Comparison of ENCODE assay signal across 1 cellular context in the genomic region with DNA sequence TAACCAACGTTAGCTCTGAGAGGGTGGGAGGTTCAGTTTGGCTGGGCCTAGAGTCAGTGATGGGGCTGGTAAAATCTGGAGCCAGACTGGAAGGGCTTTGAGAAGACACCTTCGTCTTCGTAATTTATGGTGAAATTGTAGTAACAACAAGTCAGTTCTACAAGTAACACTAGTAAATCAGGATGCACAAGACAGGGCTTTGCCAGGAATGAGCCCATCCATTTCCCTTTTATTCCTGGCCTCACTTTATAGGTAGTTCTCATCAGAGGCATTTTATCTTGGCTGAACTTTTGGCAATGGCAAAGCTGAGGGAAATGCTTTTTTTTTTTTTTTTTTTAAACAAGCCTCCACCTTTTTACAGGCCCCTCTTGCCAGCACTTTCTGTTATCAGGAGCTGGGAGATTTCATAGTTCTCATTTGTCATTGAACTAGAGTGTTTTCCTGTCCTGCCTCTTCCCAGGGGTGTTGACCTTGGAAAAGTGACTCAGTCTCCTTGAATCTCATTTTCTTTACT.
TF ChIP-seq lines count a peak whose summit lies in the region.

No MANE protein-coding gene starts in this region.

TF ChIP-seq in GM23338, 12 proteins besides CTCF, POLR2A, EP300 and RAD21 (continued from another document):
- TF ChIP-seq, protein P1, sequence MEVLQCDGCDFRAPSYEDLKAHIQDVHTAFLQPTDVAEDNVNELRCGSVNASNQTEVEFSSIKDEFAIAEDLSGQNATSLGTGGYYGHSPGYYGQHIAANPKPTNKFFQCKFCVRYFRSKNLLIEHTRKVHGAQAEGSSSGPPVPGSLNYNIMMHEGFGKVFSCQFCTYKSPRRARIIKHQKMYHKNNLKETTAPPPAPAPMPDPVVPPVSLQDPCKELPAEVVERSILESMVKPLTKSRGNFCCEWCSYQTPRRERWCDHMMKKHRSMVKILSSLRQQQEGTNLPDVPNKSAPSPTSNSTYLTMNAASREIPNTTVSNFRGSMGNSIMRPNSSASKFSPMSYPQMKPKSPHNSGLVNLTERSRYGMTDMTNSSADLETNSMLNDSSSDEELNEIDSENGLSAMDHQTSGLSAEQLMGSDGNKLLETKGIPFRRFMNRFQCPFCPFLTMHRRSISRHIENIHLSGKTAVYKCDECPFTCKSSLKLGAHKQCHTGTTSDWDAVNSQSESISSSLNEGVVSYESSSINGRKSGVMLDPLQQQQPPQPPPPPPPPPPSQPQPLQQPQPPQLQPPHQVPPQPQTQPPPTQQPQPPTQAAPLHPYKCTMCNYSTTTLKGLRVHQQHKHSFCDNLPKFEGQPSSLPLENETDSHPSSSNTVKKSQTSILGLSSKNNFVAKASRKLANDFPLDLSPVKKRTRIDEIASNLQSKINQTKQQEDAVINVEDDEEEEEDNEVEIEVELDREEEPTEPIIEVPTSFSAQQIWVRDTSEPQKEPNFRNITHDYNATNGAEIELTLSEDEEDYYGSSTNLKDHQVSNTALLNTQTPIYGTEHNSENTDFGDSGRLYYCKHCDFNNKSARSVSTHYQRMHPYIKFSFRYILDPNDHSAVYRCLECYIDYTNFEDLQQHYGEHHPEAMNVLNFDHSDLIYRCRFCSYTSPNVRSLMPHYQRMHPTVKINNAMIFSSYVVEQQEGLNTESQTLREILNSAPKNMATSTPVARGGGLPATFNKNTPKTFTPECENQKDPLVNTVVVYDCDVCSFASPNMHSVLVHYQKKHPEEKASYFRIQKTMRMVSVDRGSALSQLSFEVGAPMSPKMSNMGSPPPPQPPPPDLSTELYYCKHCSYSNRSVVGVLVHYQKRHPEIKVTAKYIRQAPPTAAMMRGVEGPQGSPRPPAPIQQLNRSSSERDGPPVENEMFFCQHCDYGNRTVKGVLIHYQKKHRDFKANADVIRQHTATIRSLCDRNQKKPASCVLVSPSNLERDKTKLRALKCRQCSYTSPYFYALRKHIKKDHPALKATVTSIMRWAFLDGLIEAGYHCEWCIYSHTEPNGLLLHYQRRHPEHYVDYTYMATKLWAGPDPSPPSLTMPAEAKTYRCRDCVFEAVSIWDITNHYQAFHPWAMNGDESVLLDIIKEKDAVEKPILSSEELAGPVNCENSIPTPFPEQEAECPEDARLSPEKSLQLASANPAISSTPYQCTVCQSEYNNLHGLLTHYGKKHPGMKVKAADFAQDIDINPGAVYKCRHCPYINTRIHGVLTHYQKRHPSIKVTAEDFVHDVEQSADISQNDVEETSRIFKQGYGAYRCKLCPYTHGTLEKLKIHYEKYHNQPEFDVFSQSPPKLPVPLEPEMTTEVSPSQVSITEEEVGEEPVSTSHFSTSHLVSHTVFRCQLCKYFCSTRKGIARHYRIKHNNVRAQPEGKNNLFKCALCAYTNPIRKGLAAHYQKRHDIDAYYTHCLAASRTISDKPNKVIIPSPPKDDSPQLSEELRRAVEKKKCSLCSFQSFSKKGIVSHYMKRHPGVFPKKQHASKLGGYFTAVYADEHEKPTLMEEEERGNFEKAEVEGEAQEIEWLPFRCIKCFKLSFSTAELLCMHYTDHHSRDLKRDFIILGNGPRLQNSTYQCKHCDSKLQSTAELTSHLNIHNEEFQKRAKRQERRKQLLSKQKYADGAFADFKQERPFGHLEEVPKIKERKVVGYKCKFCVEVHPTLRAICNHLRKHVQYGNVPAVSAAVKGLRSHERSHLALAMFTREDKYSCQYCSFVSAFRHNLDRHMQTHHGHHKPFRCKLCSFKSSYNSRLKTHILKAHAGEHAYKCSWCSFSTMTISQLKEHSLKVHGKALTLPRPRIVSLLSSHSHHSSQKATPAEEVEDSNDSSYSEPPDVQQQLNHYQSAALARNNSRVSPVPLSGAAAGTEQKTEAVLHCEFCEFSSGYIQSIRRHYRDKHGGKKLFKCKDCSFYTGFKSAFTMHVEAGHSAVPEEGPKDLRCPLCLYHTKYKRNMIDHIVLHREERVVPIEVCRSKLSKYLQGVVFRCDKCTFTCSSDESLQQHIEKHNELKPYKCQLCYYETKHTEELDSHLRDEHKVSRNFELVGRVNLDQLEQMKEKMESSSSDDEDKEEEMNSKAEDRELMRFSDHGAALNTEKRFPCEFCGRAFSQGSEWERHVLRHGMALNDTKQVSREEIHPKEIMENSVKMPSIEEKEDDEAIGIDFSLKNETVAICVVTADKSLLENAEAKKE (CRISPR knock-in tag; IDR thresholded peaks at IDR 0.05), result no peak
- TF ChIP-seq STAT1 (IDR thresholded peaks at IDR 0.05; ENCODE audit: unreplicated experiment) (no peak), ZNF331 (CRISPR knock-in tag; IDR thresholded peaks at IDR 0.05; ENCODE audit: low read depth) (no peak)
